In genomic region chr1:26320896-26321295, GRCh38 we compare ENCODE assay signal across 9 cellular contexts. TPM values are rescaled to one million over a fixed set of nuclear protein-coding genes. Genes with fewer than 3 reads are reported as not detected.
DNase-seq lines count a peak whose midpoint lies in the region; ATAC-seq and TF ChIP-seq lines count a peak whose summit lies in the region.
"Had no signal": no experiment of that assay in that cellular context is flagged by ENCODE, and none has a peak within 500 bp of the region (broad histone marks: within the 10 kb centered on the region; RNA-seq: fewer than 3 reads in every experiment).

No MANE protein-coding gene starts in this region.

- H3K27me3 Mint-ChIP-seq in activated naive CD4-positive, alpha-beta T cell treated with anti-CD3 and anti-CD28 coated beads, Interleukin-2, amount 50 U/mL, for 24 hours = no peaks in the 10 kb centered on the region

- H3K4me3 ChIP-seq in RWPE2 (ENCODE audit: severe bottlenecking) (no peak overlapping the region), SJCRH30 (no peak overlapping the region)
- H3K4me3 ChIP-seq: SK-N-MC had no signal

- H3K36me3 ChIP-seq in RWPE2 (ENCODE audit: low read depth) (peaks cover 48% of the 10 kb centered on the region), SJCRH30 (no peaks in the 10 kb centered on the region)

- peaks cover 71% of the 10 kb centered on the region for H3K4me1 Mint-ChIP-seq in activated naive CD4-positive, alpha-beta T cell treated with anti-CD3 and anti-CD28 coated beads, Interleukin-2, amount 50 U/mL, for 24 hours

- no peaks in the 10 kb centered on the region for H3K4me1 ChIP-seq in RWPE2 (ENCODE audit: insufficient read depth, poor library complexity, severe bottlenecking)
- H3K4me1 ChIP-seq in SJCRH30 = no peaks in the 10 kb centered on the region

- H3K9me3 ChIP-seq in RWPE2 (ENCODE audit: severe bottlenecking) = no peaks in the 10 kb centered on the region
- no peaks in the 10 kb centered on the region for H3K9me3 ChIP-seq in SJCRH30 (replicated peaks)

- H3K27ac Mint-ChIP-seq in activated naive CD4-positive, alpha-beta T cell treated with anti-CD3 and anti-CD28 coated beads, Interleukin-2, amount 50 U/mL, for 24 hours = peak overlapping the region; percentile 99

- H3K27ac ChIP-seq in RWPE2 (ENCODE audit: poor library complexity, severe bottlenecking) (no peak overlapping the region), SJCRH30 (no peak overlapping the region)
- H3K27ac ChIP-seq: SK-N-MC had no signal

- H3K36me3 Mint-ChIP-seq in activated naive CD4-positive, alpha-beta T cell treated with anti-CD3 and anti-CD28 coated beads, Interleukin-2, amount 50 U/mL, for 24 hours = peaks cover 6% of the 10 kb centered on the region

- TF ChIP-seq CTCF in RWPE2 (IDR thresholded peaks at IDR 0.05; ENCODE audit: poor library complexity, severe bottlenecking) = no peak

- H3K4me3 Mint-ChIP-seq in activated naive CD4-positive, alpha-beta T cell treated with anti-CD3 and anti-CD28 coated beads, Interleukin-2, amount 50 U/mL, for 24 hours = peak overlapping the region; percentile 86

- DNase-seq in activated naive CD4-positive, alpha-beta T cell (lab: John Stamatoyannopoulos, UW) = no peak
- DNase-seq in RWPE2 (ENCODE audit: low spot score) (no peak), SJCRH30 (no peak), UCSD-AML1 (lab: John Stamatoyannopoulos, UW; ENCODE audit: unreplicated experiment) (no peak)
- peak; percentile 29 for DNase-seq in stimulated activated naive CD8-positive, alpha-beta T cell treated with anti-CD3 and anti-CD28 coated beads, Interleukin-15, Interleukin-2, amounts not matched to agents 100 U/mL and 50 U/mL, for 24 hours

- peak; percentile 11; the same call in 1 of the 3 replicates for ATAC-seq in RWPE2 (ENCODE audit: low read depth)
- ATAC-seq in esophagus mucosa = peak; percentile 3
- ATAC-seq in stimulated activated naive CD8-positive, alpha-beta T cell treated with anti-CD3 and anti-CD28 coated beads, Interleukin-15, Interleukin-2, amounts not matched to agents 100 U/mL and 50 U/mL, for 24 hours = no peak
- no peak for ATAC-seq in HG02642 (IDR thresholded peaks at IDR 0.05; ENCODE audit: poor library complexity, unreplicated experiment)

- no peaks in the 10 kb centered on the region for H3K27me3 ChIP-seq in RWPE2 (ENCODE audit: insufficient read depth, poor library complexity, severe bottlenecking)
- H3K27me3 ChIP-seq in SJCRH30 = peaks cover 19% of the 10 kb centered on the region

- no peaks in the 10 kb centered on the region for H3K9me3 Mint-ChIP-seq in activated naive CD4-positive, alpha-beta T cell treated with anti-CD3 and anti-CD28 coated beads, Interleukin-2, amount 50 U/mL, for 24 hours

RNA-seq across cellular contexts. Expression of gene CD52, which starts 3.1 kb away (rescaled TPM):
- total RNA-seq in esophagus mucosa = 7.5 TPM
- not detected in 2 replicates for total RNA-seq in SJCRH30 (2014; rRNA removed; shearing (Covaris generic))

RNA-seq across cellular contexts. Expression of gene UBXN11, which starts 14.5 kb away (rescaled TPM):
- 7.2 TPM for total RNA-seq in esophagus mucosa
- 3.5 and 5.3 TPM in 2 replicates for total RNA-seq in SJCRH30 (2014; rRNA removed; shearing (Covaris generic))

RNA-seq across cellular contexts. Expression of gene CRYBG2, which starts 33.0 kb away (rescaled TPM):
- total RNA-seq in esophagus mucosa = 111 TPM
- total RNA-seq in SJCRH30 (2014; rRNA removed; shearing (Covaris generic)) = not detected in 2 replicates

RNA-seq across cellular contexts. Expression of gene SH3BGRL3, which starts 41.0 kb away (rescaled TPM):
- total RNA-seq in esophagus mucosa = 242 TPM
- 41.5 and 43.4 TPM in 2 replicates for total RNA-seq in SJCRH30 (2014; rRNA removed; shearing (Covaris generic))

RNA-seq across cellular contexts. Expression of gene ZNF683, which starts 51.7 kb away (rescaled TPM):
- not detected for total RNA-seq in esophagus mucosa
- total RNA-seq in SJCRH30 (2014; rRNA removed; shearing (Covaris generic)) = not detected in 2 replicates

Comparison
In these comparisons a context has a peak if more than half of its experiments do, and no peak if none do; other contexts are left out.
1. ATAC-seq: peak in RWPE2 (single experiment) and esophagus mucosa (single experiment); none in stimulated activated naive CD8-positive, alpha-beta T cell treated with anti-CD3 and anti-CD28 coated beads, Interleukin-15, Interleukin-2, amounts not matched to agents 100 U/mL and 50 U/mL, for 24 hours (single experiment) and HG02642 (single experiment).
2. RNA of gene CRYBG2, which starts 33.0 kb away (total RNA-seq): 111 TPM in esophagus mucosa (single experiment); not detected in SJCRH30; every median in the first group is over 100 times any median in the second.